Comparison of ENCODE assay signal across 10 cellular contexts in the genomic region with DNA sequence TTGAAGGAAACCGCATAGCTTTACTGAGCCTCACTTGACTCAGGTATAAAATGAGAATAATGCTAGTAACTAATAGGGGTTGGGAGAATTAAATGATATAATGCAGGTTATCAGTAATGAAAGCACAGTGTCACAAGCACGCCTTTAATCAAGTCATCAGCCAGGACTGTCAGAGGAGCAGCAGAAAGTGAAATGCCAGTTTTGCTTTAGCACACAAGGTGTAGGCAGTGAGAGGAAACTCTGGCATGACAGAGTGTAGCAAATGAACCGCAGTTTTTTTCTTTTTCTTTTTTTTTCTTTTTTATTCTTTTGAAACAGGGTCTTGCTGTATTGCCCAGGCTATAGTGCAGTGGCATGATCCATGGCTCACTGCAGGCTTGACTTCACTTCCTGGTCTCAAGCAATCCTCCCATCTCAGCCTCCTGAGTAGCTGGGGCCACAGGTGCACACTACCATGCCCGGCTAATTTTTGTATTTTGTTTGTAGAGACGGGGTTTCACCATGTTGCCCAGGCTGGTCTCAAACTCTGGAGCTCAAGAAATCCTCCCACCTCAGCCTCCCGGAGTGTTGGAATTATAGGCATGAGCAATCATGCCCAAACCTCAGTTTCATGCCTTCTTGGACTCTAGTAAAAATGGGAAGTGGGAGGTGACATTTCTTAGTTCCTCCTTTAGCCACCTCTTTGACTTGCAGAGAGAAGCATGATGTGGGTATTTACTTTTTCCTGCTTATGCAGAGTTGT. TPM values are rescaled to one million over a fixed set of nuclear protein-coding genes. Genes with fewer than 3 reads are reported as not detected.
DNase-seq lines count a peak whose midpoint lies in the region; ATAC-seq, FAIRE-seq and TF ChIP-seq lines count a peak whose summit lies in the region.
"Had no signal": no experiment of that assay in that cellular context is flagged by ENCODE, and none has a peak within 500 bp of the region (broad histone marks: within the 10 kb centered on the region; RNA-seq: fewer than 3 reads in every experiment).

No MANE protein-coding gene starts in this region.

- 75% methylated on average over 6 of the region's 6 CpGs for WGBS in suprapubic skin

- H3K4me1 ChIP-seq in endothelial cell of umbilical vein (ENCODE audit: control insufficient read depth, extremely low read depth, insufficient read depth, low read length) (no peaks in the 10 kb centered on the region), suprapubic skin (peaks cover 2% of the 10 kb centered on the region), colonic mucosa (no peaks in the 10 kb centered on the region)

- H3K9me1 ChIP-seq in endothelial cell of umbilical vein (replicated peaks; ENCODE audit: control insufficient read depth, extremely low read depth, insufficient read depth, low read length) = no peaks in the 10 kb centered on the region

- TF ChIP-seq EP300 in suprapubic skin (IDR thresholded peaks at IDR 0.05) = no peak

- H3K9me3 Mint-ChIP-seq in activated T-cell treated with anti-CD3 and anti-CD28 coated beads, Interleukin-2, amount 50 U/mL, for 72 hours = no peaks in the 10 kb centered on the region

- H3K4me2 ChIP-seq in endothelial cell of umbilical vein (ENCODE audit: insufficient read depth, low read length) = no peak overlapping the region

- H3K4me3 Mint-ChIP-seq in activated T-cell treated with anti-CD3 and anti-CD28 coated beads, Interleukin-2, amount 50 U/mL, for 72 hours = no peak overlapping the region

- POLR2A ChIA-PET in endothelial cell of umbilical vein (lab: Charles Lee) = no interaction called here

- H3K27ac Mint-ChIP-seq in activated T-cell treated with anti-CD3 and anti-CD28 coated beads, Interleukin-2, amount 50 U/mL, for 72 hours = no peak overlapping the region

- peak; percentile 82 for FAIRE-seq in GM12891 (lab: Jason Lieb, UNC)
- peak; percentile 15 for FAIRE-seq in endothelial cell of umbilical vein (lab: Jason Lieb, UNC)
- FAIRE-seq: endometrium had no signal

- H3K79me2 ChIP-seq in endothelial cell of umbilical vein (ENCODE audit: control insufficient read depth, insufficient read depth, low read length) = peaks cover 41% of the 10 kb centered on the region

- H3K4me3 ChIP-seq in endothelial cell of umbilical vein (replicated peaks in 1 of 3; ENCODE audit: insufficient read depth in 1 of 3, low read depth in 1 of 3, low read length in 3 of 3) = no peak overlapping the region
- H3K4me3 ChIP-seq in suprapubic skin = no peak overlapping the region
- H3K4me3 ChIP-seq in colonic mucosa = no peak overlapping the region

- TF ChIP-seq POLR2A in GM12891 (IDR thresholded peaks at IDR 0.05; ENCODE audit: low read depth, low read length) (no peak), endothelial cell of umbilical vein (IDR thresholded peaks at IDR 0.05; ENCODE audit: low read depth, low read length) (no peak), suprapubic skin (IDR thresholded peaks at IDR 0.05) (no peak)

- intact Hi-C loops in endothelial cell of umbilical vein (cut with micrococcal nuclease) = no loop called here
- intact Hi-C loops in colonic mucosa (cut with DNase I) = no loop called here

- peaks cover 39% of the 10 kb centered on the region for H3K4me1 Mint-ChIP-seq in activated T-cell treated with anti-CD3 and anti-CD28 coated beads, Interleukin-2, amount 50 U/mL, for 72 hours (ENCODE audit: low read depth)

- ATAC-seq in GM21390 (IDR thresholded peaks at IDR 0.05; ENCODE audit: unreplicated experiment) = peak; percentile 86
- peak; percentile 79 for ATAC-seq in HG03354 (IDR thresholded peaks at IDR 0.05; ENCODE audit: poor library complexity, severe bottlenecking, unreplicated experiment)
- no peak for ATAC-seq in activated T-cell treated with anti-CD3 and anti-CD28 coated beads, Interleukin-2, amount 50 U/mL, for 72 hours (replicated peaks in 1 of 2)

- no peak for TF ChIP-seq CTCF in endothelial cell of umbilical vein (IDR thresholded peaks at IDR 0.05; ENCODE audit: extremely low read depth in 1 of 2, insufficient read depth in 1 of 2, low read depth in 1 of 2, low read length in 2 of 2)
- no peak for TF ChIP-seq CTCF in suprapubic skin (IDR thresholded peaks at IDR 0.05)
- TF ChIP-seq CTCF in colonic mucosa (IDR thresholded peaks at IDR 0.05) = no peak

- H2AFZ ChIP-seq in endothelial cell of umbilical vein (ENCODE audit: low read depth, low read length) = no peak overlapping the region

- H3K36me3 Mint-ChIP-seq in activated T-cell treated with anti-CD3 and anti-CD28 coated beads, Interleukin-2, amount 50 U/mL, for 72 hours (ENCODE audit: insufficient read depth in 2 of 2) = peaks cover 22 to 49% of the 10 kb centered on the region in 2 donors

- H3K27me3 Mint-ChIP-seq in activated T-cell treated with anti-CD3 and anti-CD28 coated beads, Interleukin-2, amount 50 U/mL, for 72 hours (ENCODE audit: low read depth) = no peaks in the 10 kb centered on the region

- dilution Hi-C loops in endothelial cell of umbilical vein (cut with MboI; ENCODE audit: extremely low pct_ligation_motif_present, low sequenced_read_pairs) = no loop called here

- H3K27ac ChIP-seq in endothelial cell of umbilical vein (ENCODE audit: insufficient read depth, low read depth, low read length) = no peak overlapping the region
- H3K27ac ChIP-seq in suprapubic skin = no peak overlapping the region
- no peak overlapping the region for H3K27ac ChIP-seq in colonic mucosa

- no peak overlapping the region for H3K9ac ChIP-seq in endothelial cell of umbilical vein (replicated peaks; ENCODE audit: extremely low read depth, insufficient read depth, low read length)
- no peak overlapping the region for H3K9ac ChIP-seq in colonic mucosa (ENCODE audit: low read depth in 2 of 2, low read length in 2 of 2)

- CTCF ChIA-PET in endothelial cell of umbilical vein (lab: Charles Lee) = no interaction called here

- no peaks in the 10 kb centered on the region for H3K9me3 ChIP-seq in endothelial cell of umbilical vein (replicated peaks; ENCODE audit: control insufficient read depth, insufficient read depth, low read length)
- no peaks in the 10 kb centered on the region for H3K9me3 ChIP-seq in suprapubic skin
- H3K9me3 ChIP-seq in colonic mucosa = no peaks in the 10 kb centered on the region

- DNase-seq in GM12891 (ENCODE audit: insufficient read length, low spot score) (no peak), endothelial cell of umbilical vein (ENCODE audit: low read depth, low spot score) (no peak), NCI-H2029 treated with DMSO at 0.1 percent for 48 hours (lab: John Stamatoyannopoulos, UW) (no peak), suprapubic skin (ENCODE audit: low spot score in 2 of 2) (no peak), colonic mucosa (no peak)
- no peak for DNase-seq in activated T-cell treated with anti-CD3 and anti-CD28 coated beads, Interleukin-2, amount 50 U/mL, for 72 hours
- DNase-seq: activated CD8-positive, alpha-beta memory T cell treated with anti-CD3 and anti-CD28 coated beads, Interleukin-2, amount 50 U/mL, for 4 hours had no signal

- BruUV-seq in endothelial cell of umbilical vein (replicated peaks; lab: Mats Ljungman, UMichigan) = no TSS peak

- no peaks in the 10 kb centered on the region for H4K20me1 ChIP-seq in endothelial cell of umbilical vein (replicated peaks; ENCODE audit: control insufficient read depth, extremely low read depth, insufficient read depth, low read length)

- H3K27me3 ChIP-seq in endothelial cell of umbilical vein (ENCODE audit: control insufficient read depth in 2 of 2, insufficient read depth in 2 of 2, low read length in 2 of 2) = no peaks in the 10 kb centered on the region
- no peaks in the 10 kb centered on the region for H3K27me3 ChIP-seq in suprapubic skin
- no peaks in the 10 kb centered on the region for H3K27me3 ChIP-seq in colonic mucosa

- H3K36me3 ChIP-seq in endothelial cell of umbilical vein (ENCODE audit: control insufficient read depth in 2 of 2, extremely low read depth in 1 of 2, insufficient read depth in 2 of 2, low read length in 2 of 2) (peaks cover 8 to 18% of the 10 kb centered on the region in 2 experiments), suprapubic skin (peaks cover 45% of the 10 kb centered on the region), colonic mucosa (peaks cover 7% of the 10 kb centered on the region)

RNA-seq across cellular contexts. Expression of a gene that starts 9.7 kb away (rescaled TPM):
- not detected for polyA plus RNA-seq in GM12891 (2012; ENCODE audit: low read depth, missing spikeins)
- not detected in 2 replicates for total RNA-seq in endothelial cell of umbilical vein
- not detected in 2 replicates for polyA plus RNA-seq in endothelial cell of umbilical vein
- not detected in 2 replicates for polyA plus RNA-seq in endothelial cell of umbilical vein (2011; cell fraction: cytosol; rRNA removed)
- polyA plus RNA-seq in endothelial cell of umbilical vein (2011; cell fraction: nucleus; rRNA removed) = not detected in 2 replicates
- not detected in 2 replicates for polyA plus RNA-seq in endothelial cell of umbilical vein (2012)
- not detected in 2 replicates for polyA minus RNA-seq in endothelial cell of umbilical vein
- not detected for polyA minus RNA-seq in endothelial cell of umbilical vein (2011; cell fraction: cytosol; rRNA and poly(A)+ RNA removed)
- polyA minus RNA-seq in endothelial cell of umbilical vein (2011; cell fraction: nucleus; rRNA and poly(A)+ RNA removed) = not detected in 2 replicates
- not detected for total RNA-seq in suprapubic skin
- not detected for total RNA-seq in colonic mucosa
- total RNA-seq in activated T-cell treated with anti-CD3 and anti-CD28 coated beads, Interleukin-2, amount 50 U/mL, for 72 hours = not detected

RNA-seq across cellular contexts. Expression of a gene that starts 58.2 kb away (rescaled TPM):
- 4.7 TPM for polyA plus RNA-seq in GM12891 (2012; ENCODE audit: low read depth, missing spikeins)
- total RNA-seq in endothelial cell of umbilical vein (27.1 and 34.7 TPM in 2 replicates), suprapubic skin (100 to 1,000 TPM in 1 of 4 donors, 10 to 100 TPM in 3; 22.9 to 101 (median 44.2) TPM), colonic mucosa (10 to 100 TPM; 22.9 to 31.6 TPM)
- polyA plus RNA-seq in endothelial cell of umbilical vein = 21.2 and 28.6 TPM in 2 replicates
- 8.6 and 9.0 TPM in 2 replicates for polyA plus RNA-seq in endothelial cell of umbilical vein (2011; cell fraction: cytosol; rRNA removed)
- 77.3 and 82.2 TPM in 2 replicates for polyA plus RNA-seq in endothelial cell of umbilical vein (2011; cell fraction: nucleus; rRNA removed)
- polyA plus RNA-seq in endothelial cell of umbilical vein (2012) = 8.2 and 8.7 TPM in 2 replicates
- polyA minus RNA-seq in endothelial cell of umbilical vein = 78.3 and 88.7 TPM in 2 replicates
- polyA minus RNA-seq in endothelial cell of umbilical vein (2011; cell fraction: cytosol; rRNA and poly(A)+ RNA removed) = 17.6 TPM
- polyA minus RNA-seq in endothelial cell of umbilical vein (2011; cell fraction: nucleus; rRNA and poly(A)+ RNA removed) = 167 and 237 TPM in 2 replicates
- total RNA-seq in activated T-cell treated with anti-CD3 and anti-CD28 coated beads, Interleukin-2, amount 50 U/mL, for 72 hours = 10 to 100 TPM; 49.9 to 51.3 TPM

RNA-seq across cellular contexts. Expression of a gene that starts 58.3 kb away (rescaled TPM):
- polyA plus RNA-seq in GM12891 (2012; ENCODE audit: low read depth, missing spikeins) = 95.4 TPM
- total RNA-seq in endothelial cell of umbilical vein = 68.7 and 69.4 TPM in 2 replicates
- 11.6 and 16.9 TPM in 2 replicates for polyA plus RNA-seq in endothelial cell of umbilical vein
- 51.3 and 58.8 TPM in 2 replicates for polyA plus RNA-seq in endothelial cell of umbilical vein (2011; cell fraction: cytosol; rRNA removed)
- 17.3 and 22.5 TPM in 2 replicates for polyA plus RNA-seq in endothelial cell of umbilical vein (2011; cell fraction: nucleus; rRNA removed)
- polyA plus RNA-seq in endothelial cell of umbilical vein (2012) = 54.0 and 88.4 TPM in 2 replicates
- 13.8 and 14.6 TPM in 2 replicates for polyA minus RNA-seq in endothelial cell of umbilical vein
- 13.0 TPM for polyA minus RNA-seq in endothelial cell of umbilical vein (2011; cell fraction: cytosol; rRNA and poly(A)+ RNA removed)
- 3.3 and 4.3 TPM in 2 replicates for polyA minus RNA-seq in endothelial cell of umbilical vein (2011; cell fraction: nucleus; rRNA and poly(A)+ RNA removed)
- 10 to 100 TPM; 28.0 to 48.8 (median 40.1) TPM for total RNA-seq in suprapubic skin
- 10 to 100 TPM; 61.9 to 76.6 TPM for total RNA-seq in colonic mucosa
- total RNA-seq in activated T-cell treated with anti-CD3 and anti-CD28 coated beads, Interleukin-2, amount 50 U/mL, for 72 hours = 10 to 100 TPM; 79.0 to 80.9 TPM

Comparison
In these comparisons a context has a peak if more than half of its experiments do, and no peak if none do; other contexts are left out.
1. ATAC-seq: peak in GM21390 (single experiment) and HG03354 (single experiment); none in activated T-cell treated with anti-CD3 and anti-CD28 coated beads, Interleukin-2, amount 50 U/mL, for 72 hours (0 of 2).